Comparison of ENCODE assay signal across 8 cellular contexts in the genomic region with DNA sequence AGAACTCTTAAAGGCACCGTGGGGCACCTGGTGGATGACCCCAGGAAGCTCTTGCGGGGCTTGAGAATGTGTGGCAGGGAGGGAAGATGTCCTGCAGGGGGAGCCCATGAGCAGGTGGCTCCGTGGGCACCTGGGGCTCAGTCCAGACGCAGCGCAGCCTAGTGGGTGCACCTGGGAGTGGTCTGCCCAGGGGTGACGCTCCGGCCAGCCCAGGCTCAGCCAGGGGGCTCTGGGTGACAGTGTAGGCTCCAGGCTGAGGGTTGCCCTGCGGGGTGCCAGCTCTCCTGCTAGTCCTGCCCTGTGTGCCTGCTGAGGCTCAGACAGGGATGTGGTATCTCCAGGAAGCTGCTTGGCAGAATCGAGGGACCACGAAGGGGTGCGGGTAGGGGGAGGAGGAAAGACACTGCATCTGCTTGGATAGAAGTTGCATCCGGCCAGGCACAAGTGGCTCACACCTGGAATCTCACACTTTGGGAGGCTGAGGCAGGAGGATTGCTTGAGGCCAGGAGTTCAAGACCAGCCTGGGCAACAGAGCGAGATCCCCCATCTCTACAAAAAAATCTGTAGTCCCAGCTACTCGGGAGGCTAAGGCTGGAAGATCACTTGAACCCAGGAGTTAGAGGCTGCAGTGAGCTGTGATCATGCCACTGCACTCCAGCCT. TPM values are rescaled to one million over a fixed set of nuclear protein-coding genes. Genes with fewer than 3 reads are reported as not detected.
DNase-seq lines count a peak whose midpoint lies in the region; ATAC-seq and TF ChIP-seq lines count a peak whose summit lies in the region.

No MANE protein-coding gene starts in this region.

- no peaks in the 10 kb centered on the region for H3K4me1 ChIP-seq in SJSA1 (replicated peaks)

- peak; percentile 96 for TF ChIP-seq CTCF in AG09319 (IDR thresholded peaks at IDR 0.05; ENCODE audit: low read depth, low read length)
- peak; percentile 98 for TF ChIP-seq CTCF in retinal pigment epithelial cell (conservative IDR thresholded peaks at IDR 0.05; ENCODE audit: low read depth, low read length)

- DNase-seq in AG09319 (ENCODE audit: extremely low read depth, low read depth), result no peak
- DNase-seq in Kasumi-1 (lab: John Stamatoyannopoulos, UW), result peak; percentile 72 to 75
- peak; percentile 53 to 74 for DNase-seq in SJSA1 (ENCODE audit: low read depth in 1 of 2, low spot score in 2 of 2)
- peak; percentile 93 for DNase-seq in activated effector memory CD4-positive, alpha-beta T cell treated with anti-CD3 and anti-CD28 coated beads, Interleukin-2, amount 50 U/mL, for 16 hours
- peak; percentile 87 for DNase-seq in Right ventricle myocardium inferior (ENCODE audit: missing footprints)
- DNase-seq in retinal pigment epithelial cell (ENCODE audit: low read depth), result no peak

- no peaks in the 10 kb centered on the region for H3K27me3 ChIP-seq in SJSA1 (replicated peaks)

- intact Hi-C loops in Right ventricle myocardium inferior (cut with DNase I), result no loop called here

- H3K4me3 ChIP-seq in SJSA1 (no peak overlapping the region), retinal pigment epithelial cell (ENCODE audit: low read length) (no peak overlapping the region)

- peaks cover 13% of the 10 kb centered on the region for H3K36me3 ChIP-seq in SJSA1

- H3K9me3 ChIP-seq in SJSA1 (replicated peaks), result no peaks in the 10 kb centered on the region

- ATAC-seq in GM19035 (IDR thresholded peaks at IDR 0.05; ENCODE audit: unreplicated experiment) (peak; percentile 74), Right ventricle myocardium inferior (peak; percentile 61), HG03135 (IDR thresholded peaks at IDR 0.05; ENCODE audit: unreplicated experiment) (no peak)

- no peak overlapping the region for H3K27ac ChIP-seq in SJSA1

RNA-seq across cellular contexts. Expression of a gene that starts 15.0 kb away (rescaled TPM):
- total RNA-seq in SJSA1 (2014; rRNA removed; shearing (Covaris generic)), result 51.5 and 58.5 TPM in 2 replicates
- total RNA-seq in Right ventricle myocardium inferior, result 20.8 TPM

RNA-seq across cellular contexts. Expression of a gene that starts 26.1 kb away (rescaled TPM):
- total RNA-seq in SJSA1 (2014; rRNA removed; shearing (Covaris generic)), result 4.0 and 4.8 TPM in 2 replicates
- 66.2 TPM for total RNA-seq in Right ventricle myocardium inferior

RNA-seq across cellular contexts. Expression of a gene that starts 35.7 kb away (rescaled TPM):
- total RNA-seq in SJSA1 (2014; rRNA removed; shearing (Covaris generic)), result not detected in 2 replicates
- not detected for total RNA-seq in Right ventricle myocardium inferior

RNA-seq across cellular contexts. Expression of a gene that starts 48.0 kb away (rescaled TPM):
- not detected in 2 replicates for total RNA-seq in SJSA1 (2014; rRNA removed; shearing (Covaris generic))
- total RNA-seq in Right ventricle myocardium inferior, result not detected

RNA-seq across cellular contexts. Expression of a gene that starts 59.0 kb away (rescaled TPM):
- total RNA-seq in SJSA1 (2014; rRNA removed; shearing (Covaris generic)), result 73.9 and 114 TPM in 2 replicates
- 35.5 TPM for total RNA-seq in Right ventricle myocardium inferior

Comparison
In these comparisons a context has a peak if more than half of its experiments do, and no peak if none do; other contexts are left out.
1. DNase-seq: peak in Kasumi-1 (2 of 2), SJSA1 (2 of 2), activated effector memory CD4-positive, alpha-beta T cell treated with anti-CD3 and anti-CD28 coated beads, Interleukin-2, amount 50 U/mL, for 16 hours (single experiment) and Right ventricle myocardium inferior (single experiment); none in AG09319 (single experiment) and retinal pigment epithelial cell (single experiment).
2. RNA of a gene that starts 26.1 kb away (total RNA-seq): 66.2 TPM in Right ventricle myocardium inferior (single experiment); 4.0 to 4.8 TPM in SJSA1; every median in the first group is over 10 times any median in the second.